In genomic region chr17:292016-292415, GRCh38 we compare ENCODE assay signal across 13 cellular contexts.
"Had no signal": no experiment of that assay in that cellular context is flagged by ENCODE, and none has a peak within 500 bp of the region (broad histone marks: within the 10 kb centered on the region; RNA-seq: fewer than 3 reads in every experiment).

No MANE protein-coding gene starts in this region.

- H3K9me3 ChIP-seq: upper lobe of left lung had no signal

- H3K27ac ChIP-seq: coronary artery, foreskin keratinocyte, upper lobe of left lung had no signal

- ATAC-seq: foreskin keratinocyte; left lobe of liver; stimulated activated naive B cell treated with anti-CD40 and anti-IgM and Interleukin-4, amounts not matched to agents 10 μg/mL and 1 μg/mL and 100 μg/mL, for 72 hours had no signal

- H3K4me3 ChIP-seq: coronary artery, upper lobe of left lung had no signal

- H3K4me1 ChIP-seq: foreskin keratinocyte, upper lobe of left lung had no signal

- H3K9me3 Mint-ChIP-seq: nephron; stimulated activated naive B cell treated with anti-CD40 and anti-IgM and Interleukin-4, amounts not matched to agents 10 μg/mL and 1 μg/mL and 100 μg/mL, for 72 hours had no signal

- H3K27me3 ChIP-seq: foreskin keratinocyte, upper lobe of left lung had no signal

- H3K4me3 Mint-ChIP-seq: nephron; stimulated activated naive B cell treated with anti-CD40 and anti-IgM and Interleukin-4, amounts not matched to agents 10 μg/mL and 1 μg/mL and 100 μg/mL, for 72 hours had no signal

- DNase-seq: activated CD4-positive, alpha-beta T cell treated with anti-CD3 and anti-CD28 coated beads, Interleukin-2, amount 50 U/mL, for 4 hours; activated gamma-delta T cell treated with Interleukin-2 at 50 U/mL for 16 hours; activated T-cell treated with anti-CD3 and anti-CD28 coated beads, Interleukin-2, amount 50 U/mL, for 1 hour; effector CD4-positive, alpha-beta T cell; foreskin keratinocyte; mesendoderm; stimulated activated CD4-positive, alpha-beta T cell treated with anti-CD3 and anti-CD28 coated beads, Interleukin-2, amount 100 ng/mL, for 24 hours; stimulated activated naive B cell treated with anti-CD40 and anti-IgM and Interleukin-4, amounts not matched to agents 10 μg/mL and 1 μg/mL and 100 μg/mL, for 72 hours; substantia nigra had no signal

- H3K27ac Mint-ChIP-seq: stimulated activated naive B cell treated with anti-CD40 and anti-IgM and Interleukin-4, amounts not matched to agents 10 μg/mL and 1 μg/mL and 100 μg/mL, for 72 hours had no signal
